ENCODE assay signal across 14 cellular contexts in genomic region chr3:10395671-10396070, GRCh38.
DNase-seq lines count a peak whose midpoint lies in the region; ATAC-seq and TF ChIP-seq lines count a peak whose summit lies in the region.
"Had no signal": no experiment of that assay in that cellular context is flagged by ENCODE, and none has a peak within 500 bp of the region (broad histone marks: within the 10 kb centered on the region; RNA-seq: fewer than 3 reads in every experiment).

No MANE protein-coding gene starts in this region.

- no peak overlapping the region for H3K4me3 ChIP-seq in Peyer's patch
- H3K4me3 ChIP-seq: cardiac muscle cell, heart left ventricle had no signal

- peaks cover 16% of the 10 kb centered on the region for H3K27me3 Mint-ChIP-seq in stimulated activated naive CD8-positive, alpha-beta T cell treated with anti-CD3 and anti-CD28 coated beads, Interleukin-15, amount 100 ng/mL, for 72 hours

- no peaks in the 10 kb centered on the region for H3K36me3 ChIP-seq in Peyer's patch
- H3K36me3 ChIP-seq: cardiac muscle cell, heart left ventricle had no signal

- H3K27me3 ChIP-seq in Peyer's patch: no peaks in the 10 kb centered on the region
- H3K27me3 ChIP-seq: cardiac muscle cell, heart left ventricle had no signal

- H3K27ac ChIP-seq in Peyer's patch: peak overlapping the region in 1 of 4 donors; percentile 49
- H3K27ac ChIP-seq: cardiac muscle cell, heart left ventricle had no signal

- H3K4me1 Mint-ChIP-seq in stimulated activated naive CD8-positive, alpha-beta T cell treated with anti-CD3 and anti-CD28 coated beads, Interleukin-15, amount 100 ng/mL, for 72 hours: peaks cover 27% of the 10 kb centered on the region

- H3K4me3 Mint-ChIP-seq in stimulated activated naive CD8-positive, alpha-beta T cell treated with anti-CD3 and anti-CD28 coated beads, Interleukin-15, amount 100 ng/mL, for 72 hours: no peak overlapping the region
- H3K4me3 Mint-ChIP-seq: CD14-positive monocyte had no signal

- H3K4me1 ChIP-seq in Peyer's patch: peaks cover 0 to 23% (median 11%) of the 10 kb centered on the region in 4 donors
- H3K4me1 ChIP-seq: heart left ventricle had no signal

- peak in 1 of 2 donors; percentile 18 for DNase-seq in stimulated activated naive CD8-positive, alpha-beta T cell treated with anti-CD3 and anti-CD28 coated beads, Interleukin-15, amount 100 ng/mL, for 72 hours
- no peak for DNase-seq in stimulated activated naive CD8-positive, alpha-beta T cell treated with anti-CD3 and anti-CD28 coated beads, Interleukin-15, Interleukin-2, amounts not matched to agents 100 U/mL and 50 U/mL, for 24 hours
- DNase-seq in Peyer's patch (peak; percentile 32 to 78 (median 70)), NCI-H2107 (lab: John Stamatoyannopoulos, UW) (no peak), NCI-H1436 treated with DMSO at 0.1 percent for 48 hours (lab: John Stamatoyannopoulos, UW) (no peak)
- DNase-seq in central memory CD4-positive, alpha-beta T cell: peak; percentile 37
- DNase-seq: GDM1, GOT3, heart left ventricle, left cardiac atrium, NCI-H345 had no signal

- no peak for TF ChIP-seq CTCF in Peyer's patch (IDR thresholded peaks at IDR 0.05)

- ATAC-seq in stimulated activated naive CD8-positive, alpha-beta T cell treated with anti-CD3 and anti-CD28 coated beads, Interleukin-15, amount 100 ng/mL, for 72 hours: peak; percentile 65
- ATAC-seq in stimulated activated naive CD8-positive, alpha-beta T cell treated with anti-CD3 and anti-CD28 coated beads, Interleukin-15, Interleukin-2, amounts not matched to agents 100 U/mL and 50 U/mL, for 24 hours: no peak
- no peak for ATAC-seq in HG02763 (IDR thresholded peaks at IDR 0.05; ENCODE audit: unreplicated experiment)
- ATAC-seq: heart left ventricle, left cardiac atrium had no signal

- no peak overlapping the region for H3K27ac Mint-ChIP-seq in stimulated activated naive CD8-positive, alpha-beta T cell treated with anti-CD3 and anti-CD28 coated beads, Interleukin-15, amount 100 ng/mL, for 72 hours
- H3K27ac Mint-ChIP-seq: CD14-positive monocyte had no signal

- H3K9me3 ChIP-seq in Peyer's patch: no peaks in the 10 kb centered on the region
- H3K9me3 ChIP-seq: heart left ventricle had no signal

- no peak for TF ChIP-seq POLR2A in Peyer's patch (IDR thresholded peaks at IDR 0.05)

- H3K9me3 Mint-ChIP-seq in stimulated activated naive CD8-positive, alpha-beta T cell treated with anti-CD3 and anti-CD28 coated beads, Interleukin-15, amount 100 ng/mL, for 72 hours: no peaks in the 10 kb centered on the region
- H3K9me3 Mint-ChIP-seq: CD14-positive monocyte had no signal

Comparison
In these comparisons a context has a peak if more than half of its experiments do, and no peak if none do; other contexts are left out.
1. DNase-seq: peak in Peyer's patch (3 of 3) and central memory CD4-positive, alpha-beta T cell (single experiment); none in stimulated activated naive CD8-positive, alpha-beta T cell treated with anti-CD3 and anti-CD28 coated beads, Interleukin-15, Interleukin-2, amounts not matched to agents 100 U/mL and 50 U/mL, for 24 hours (single experiment), NCI-H2107 (single experiment) and NCI-H1436 treated with DMSO at 0.1 percent for 48 hours (single experiment).